ENCODE assay signal across 15 cellular contexts in the genomic region with DNA sequence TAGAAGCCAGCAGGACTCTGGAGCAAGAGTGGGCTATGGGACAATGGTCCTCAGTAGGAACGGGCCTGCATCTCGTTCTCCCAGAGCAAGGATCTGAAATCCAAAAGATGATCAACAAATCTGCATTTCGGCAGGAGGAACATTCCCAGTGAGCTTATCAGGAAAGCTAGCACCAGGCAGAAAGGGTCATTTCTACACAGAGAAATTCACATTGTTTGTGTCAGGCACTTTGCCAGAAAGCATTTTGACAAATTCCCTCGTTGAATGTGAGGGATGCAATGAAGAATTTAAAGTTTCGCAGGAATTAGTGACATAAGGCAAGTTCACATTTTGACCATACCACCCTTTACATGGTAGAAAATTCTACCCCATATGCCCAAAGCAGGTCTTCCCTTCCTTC. TPM values are rescaled to one million over a fixed set of nuclear protein-coding genes. Genes with fewer than 3 reads are reported as not detected.
DNase-seq lines count a peak whose midpoint lies in the region; ATAC-seq and TF ChIP-seq lines count a peak whose summit lies in the region.
"Had no signal": no experiment of that assay in that cellular context is flagged by ENCODE, and none has a peak within 500 bp of the region (broad histone marks: within the 10 kb centered on the region; RNA-seq: fewer than 3 reads in every experiment).

No MANE protein-coding gene starts in this region.

- no peaks in the 10 kb centered on the region for H3K79me2 ChIP-seq in fibroblast of lung (ENCODE audit: control insufficient read depth, insufficient read depth, low read length)
- H3K79me2 ChIP-seq in trophoblast cell (ENCODE audit: control insufficient read depth, insufficient read depth, low read length, poor library complexity) = no peaks in the 10 kb centered on the region

- no CpG with 5 or more reads among the region's 5 CpGs for WGBS in trophoblast cell (ENCODE audit: extremely low coverage, insufficient coverage, insufficient read length)

- no peak for ATAC-seq in HG03565 (IDR thresholded peaks at IDR 0.05; ENCODE audit: unreplicated experiment)
- no peak for ATAC-seq in GM19351 (IDR thresholded peaks at IDR 0.05; ENCODE audit: unreplicated experiment)

- H3K4me1 ChIP-seq in fibroblast of lung (ENCODE audit: control insufficient read depth, extremely low read depth, insufficient read depth, low read length) = peaks cover 26% of the 10 kb centered on the region
- H3K4me1 ChIP-seq in trophoblast cell (ENCODE audit: control insufficient read depth in 1 of 2, insufficient read depth in 2 of 2, low read length in 2 of 2) = no peaks in the 10 kb centered on the region

- no peak for DNase-seq in AG04450 (ENCODE audit: low read depth, low spot score)
- DNase-seq in RWPE1 (ENCODE audit: low spot score) = no peak
- DNase-seq in fibroblast of lung (ENCODE audit: low read depth in 2 of 2) = peak in 1 of 2 donors; percentile 39
- DNase-seq in trophoblast cell = peak; percentile 73 to 97
- DNase-seq in ecto neural progenitor cell (ENCODE audit: low spot score) = no peak
- DNase-seq in amygdala (lab: John Stamatoyannopoulos, UW) = no peak
- DNase-seq: activated CD4-positive, alpha-beta T cell treated with anti-CD3 and anti-CD28 coated beads, Interleukin-2, amount 50 U/mL, for 48 hours; activated naive CD4-positive, alpha-beta T cell treated with Interleukin-2 at 50 U/mL for 16 hours; NCI-H2029; NCI-H446 treated with DMSO at 0.1 percent for 48 hours; NK-92 treated with Interleukin-12 subunit alpha and Interleukin-12 subunit beta, amount 100 ng/mL, for 24 hours had no signal

- H3K27me3 ChIP-seq in AG04450 (ENCODE audit: control insufficient read depth, insufficient read depth, low read length) = no peaks in the 10 kb centered on the region
- no peaks in the 10 kb centered on the region for H3K27me3 ChIP-seq in fibroblast of lung (ENCODE audit: control insufficient read depth, insufficient read depth, low read length)
- no peaks in the 10 kb centered on the region for H3K27me3 ChIP-seq in trophoblast cell (ENCODE audit: insufficient read depth, low read length)

- H3K27ac ChIP-seq in AG04450 (ENCODE audit: low read depth, low read length) (peak overlapping the region; percentile 85), RWPE1 (peak overlapping the region; percentile 90), fibroblast of lung (ENCODE audit: insufficient read depth, low read length) (peak overlapping the region; percentile 90), trophoblast cell (ENCODE audit: low read depth, low read length) (no peak overlapping the region)
- H3K27ac ChIP-seq: HL-60, VCaP had no signal

- no peak overlapping the region for H2AFZ ChIP-seq in fibroblast of lung (ENCODE audit: low read length)
- H2AFZ ChIP-seq in trophoblast cell (ENCODE audit: insufficient read depth, low read length, poor library complexity) = no peak overlapping the region

- H4K12ac ChIP-seq in trophoblast cell (ENCODE audit: low read depth, low read length) = no peak overlapping the region

- H3K14ac ChIP-seq in trophoblast cell (ENCODE audit: low read length) = no peak overlapping the region

- H2BK12ac ChIP-seq in trophoblast cell (ENCODE audit: low read length) = no peak overlapping the region

- no peak overlapping the region for H2BK5ac ChIP-seq in trophoblast cell (ENCODE audit: low read depth, low read length, poor library complexity)

- H3K4ac ChIP-seq in trophoblast cell (ENCODE audit: low read depth, low read length) = no peak overlapping the region

- CTCF ChIA-PET in AG04450 (lab: Charles Lee) = interaction anchor here (0.6 kb wide), 1 partner anchor 33 kb away, joined by 8 read pairs; no protein-coding TSS in a partner anchor
- CTCF ChIA-PET in RWPE1 (lab: Yijun Ruan, JAX) = interaction anchor here (0.6 to 1.6 kb wide), 2 partner anchors 26 to 364 kb away, joined by 5 to 6 read pairs; no protein-coding TSS in a partner anchor

- no peak overlapping the region for H3K18ac ChIP-seq in trophoblast cell (ENCODE audit: low read length)

- TF ChIP-seq CTCF in AG04450 (IDR thresholded peaks at IDR 0.05; ENCODE audit: low read depth, low read length) (no peak), RWPE1 (conservative IDR thresholded peaks at IDR 0.05; ENCODE audit: low read depth) (no peak), fibroblast of lung (conservative IDR thresholded peaks at IDR 0.05 in 1 of 2, IDR thresholded peaks at IDR 0.05 in 1 of 2; ENCODE audit: low read depth in 1 of 2, low read length in 2 of 2) (no peak)

- no peak overlapping the region for H4K91ac ChIP-seq in trophoblast cell (ENCODE audit: low read depth, low read length)

- POLR2A ChIA-PET in AG04450 (lab: Yijun Ruan, JAX) = no interaction called here
- POLR2A ChIA-PET in RWPE1 (lab: Yijun Ruan, JAX; ENCODE audit: low non-redundant PET) = no interaction called here

- H4K20me1 ChIP-seq in fibroblast of lung (ENCODE audit: control insufficient read depth, extremely low read depth, insufficient read depth, low read length) = no peaks in the 10 kb centered on the region

- peak overlapping the region; percentile 39 for H3K4me2 ChIP-seq in fibroblast of lung (ENCODE audit: extremely low read depth, insufficient read depth, low read length)
- H3K4me2 ChIP-seq in trophoblast cell (ENCODE audit: low read length) = no peak overlapping the region

- H2AK5ac ChIP-seq in trophoblast cell (ENCODE audit: low read length) = no peak overlapping the region

- H3K9ac ChIP-seq in fibroblast of lung (ENCODE audit: insufficient read depth, low read length) (no peak overlapping the region), trophoblast cell (ENCODE audit: low read length) (no peak overlapping the region)

- H3K9me3 ChIP-seq in AG04450 (ENCODE audit: control insufficient read depth, insufficient read depth, low read length) = peaks cover 7% of the 10 kb centered on the region; the same call in 1 of the 2 replicates
- H3K9me3 ChIP-seq in fibroblast of lung (ENCODE audit: control insufficient read depth, insufficient read depth, low read depth, low read length) = no peaks in the 10 kb centered on the region
- H3K9me3 ChIP-seq in trophoblast cell (ENCODE audit: insufficient read depth, low read depth, low read length) = peaks cover 1% of the 10 kb centered on the region

- H4K8ac ChIP-seq in trophoblast cell (ENCODE audit: low read depth, low read length) = no peak overlapping the region

- H3K4me3 ChIP-seq in AG04450 (ENCODE audit: low read depth, low read length) = no peak overlapping the region
- no peak overlapping the region for H3K4me3 ChIP-seq in fibroblast of lung (replicated peaks in 1 of 4; ENCODE audit: control extremely low read depth in 1 of 4, insufficient read depth in 1 of 4, low read depth in 3 of 4, low read length in 4 of 4)
- no peak overlapping the region for H3K4me3 ChIP-seq in trophoblast cell (ENCODE audit: low read depth, low read length)

- no peaks in the 10 kb centered on the region for H3K36me3 ChIP-seq in fibroblast of lung (ENCODE audit: control insufficient read depth, insufficient read depth, low read length)
- H3K36me3 ChIP-seq in trophoblast cell (ENCODE audit: control insufficient read depth in 1 of 2, insufficient read depth in 2 of 2, low read length in 2 of 2) = no peaks in the 10 kb centered on the region

- H3K23ac ChIP-seq in trophoblast cell (ENCODE audit: low read length) = no peak overlapping the region

- peaks cover 2% of the 10 kb centered on the region for H3K79me1 ChIP-seq in trophoblast cell (ENCODE audit: low read length)

- H2BK120ac ChIP-seq in trophoblast cell (ENCODE audit: insufficient read depth, low read length, poor library complexity) = no peak overlapping the region

RNA-seq across cellular contexts. Expression of a gene that starts 31.6 kb away (rescaled TPM):
- polyA plus RNA-seq in AG04450 (2011; rRNA removed) = 60.1 and 62.7 TPM in 2 replicates
- 60.1 and 67.9 TPM in 2 replicates for polyA minus RNA-seq in AG04450 (2011; rRNA and poly(A)+ RNA removed)
- total RNA-seq in fibroblast of lung = 70.4 and 77.3 TPM in 2 replicates
- polyA plus RNA-seq in fibroblast of lung = 28.0 and 60.5 TPM in 2 replicates
- polyA plus RNA-seq in fibroblast of lung (2012) = 21.6 and 41.3 TPM in 2 replicates
- polyA minus RNA-seq in fibroblast of lung (ENCODE audit: low replicate concordance) = 30.0 and 65.8 TPM in 2 replicates
- polyA plus RNA-seq in trophoblast cell (2013) = 17.3 and 18.1 TPM in 2 replicates

Comparison
In these comparisons a context has a peak if more than half of its experiments do, and no peak if none do; other contexts are left out.
1. DNase-seq: peak in trophoblast cell (2 of 2); none in AG04450 (single experiment), RWPE1 (single experiment), ecto neural progenitor cell (single experiment) and amygdala (0 of 56).